ENCODE assay signal across 1 cellular context in genomic region chr9:125239631-125240597, GRCh38.
TF ChIP-seq lines count a peak whose summit lies in the region.

No MANE protein-coding gene starts in this region.

TF ChIP-seq in GM23338, 12 proteins besides CTCF, POLR2A, EP300 and RAD21 (continued from another document):
- TF ChIP-seq ETS1 (IDR thresholded peaks at IDR 0.05), result no peak
- no peak for TF ChIP-seq EZH2phosphoT487 (IDR thresholded peaks at IDR 0.05; ENCODE audit: unreplicated experiment)
- no peak for TF ChIP-seq REST (IDR thresholded peaks at IDR 0.05; ENCODE audit: unreplicated experiment)
- TF ChIP-seq ZNF462 (CRISPR knock-in tag; IDR thresholded peaks at IDR 0.05), result no peak
